13 cellular contexts compared by ENCODE assay signal in the genomic region with DNA sequence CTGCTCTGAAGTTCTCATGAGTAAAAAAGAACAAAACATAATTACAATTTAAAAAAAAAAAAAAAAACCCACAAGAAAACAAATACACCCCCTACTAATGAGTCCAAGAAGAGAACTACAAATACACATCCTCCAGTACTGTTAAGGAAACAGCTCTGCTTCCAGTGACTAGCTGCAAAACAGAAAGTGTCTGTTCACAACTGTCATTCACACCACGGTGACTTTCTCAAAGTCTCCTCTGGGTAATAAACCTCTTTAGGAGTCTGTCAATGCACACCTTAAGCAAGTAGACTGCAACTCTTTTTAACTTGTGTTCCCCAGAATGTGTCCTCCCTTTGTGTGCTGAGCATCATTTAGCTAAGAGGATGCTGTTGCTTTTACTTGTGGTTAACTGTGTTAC. TPM values are rescaled to one million over a fixed set of nuclear protein-coding genes. Genes with fewer than 3 reads are reported as not detected.
DNase-seq lines count a peak whose midpoint lies in the region; ATAC-seq, FAIRE-seq and TF ChIP-seq lines count a peak whose summit lies in the region.
"Had no signal": no experiment of that assay in that cellular context is flagged by ENCODE, and none has a peak within 500 bp of the region (broad histone marks: within the 10 kb centered on the region; RNA-seq: fewer than 3 reads in every experiment).

No MANE protein-coding gene starts in this region.

- in situ Hi-C loops in GM12878 (cut with MboI), result no loop called here

- TF ChIP-seq CTCF in CD4-positive, alpha-beta T cell (IDR thresholded peaks at IDR 0.05), result no peak
- TF ChIP-seq CTCF in GM12878 (IDR thresholded peaks at IDR 0.05 in 2 of 3, conservative IDR thresholded peaks at IDR 0.05 in 1 of 3; ENCODE audit: control insufficient read depth in 2 of 3, extremely low read depth in 1 of 3, insufficient read depth in 1 of 3, low read depth in 3 of 3, low read length in 3 of 3) (no peak), lower lobe of right lung (IDR thresholded peaks at IDR 0.05) (no peak)

- intact Hi-C loops in CD4-positive, alpha-beta T cell (cut with DNase I, micrococcal nuclease), result loop anchor here in 1 of 2 experiments (5.0 kb wide), 1 partner anchor 34 kb away; no protein-coding TSS in a partner anchor
- intact Hi-C loops in GM12878 (cut with micrococcal nuclease; ENCODE audit: unreplicated experiment), result loop anchor here (10.0 kb wide), 1 partner anchor 221 kb away; no protein-coding TSS in a partner anchor
- intact Hi-C loops in lower lobe of right lung (cut with DNase I), result no loop called here

- no peak overlapping the region for H3K4me3 ChIP-seq in GM12878
- no peak overlapping the region for H3K4me3 ChIP-seq in lower lobe of right lung
- H3K4me3 ChIP-seq: coronary artery, Peyer's patch had no signal

- H3K4me1 Mint-ChIP-seq in CD4-positive, alpha-beta T cell (ENCODE audit: low read depth), result peaks cover 82% of the 10 kb centered on the region

- no peak for FAIRE-seq in GM12878 (lab: Jason Lieb, UNC)

- H3K9me3 ChIP-seq in CD4-positive, alpha-beta T cell (ENCODE audit: control insufficient read depth, low read length), result no peaks in the 10 kb centered on the region
- H3K9me3 ChIP-seq in GM12878 (replicated peaks; ENCODE audit: control insufficient read depth, insufficient read depth, low read length), result no peaks in the 10 kb centered on the region
- H3K9me3 ChIP-seq in lower lobe of right lung, result no peaks in the 10 kb centered on the region
- H3K9me3 ChIP-seq: Peyer's patch had no signal

- no TSS peak for BruUV-seq in GM12878 (replicated peaks; lab: Mats Ljungman, UMichigan)

- no peak for TF ChIP-seq EP300 in GM12878 (IDR thresholded peaks at IDR 0.05; ENCODE audit: borderline replicate concordance in 1 of 2, control insufficient read depth in 1 of 2, low read depth in 2 of 2, low read length in 2 of 2)

- no peaks in the 10 kb centered on the region for H3K9me3 Mint-ChIP-seq in CD4-positive, alpha-beta T cell

- no peaks in the 10 kb centered on the region for H3K27me3 ChIP-seq in CD4-positive, alpha-beta T cell (ENCODE audit: control insufficient read depth, insufficient read depth, low read length)
- no peaks in the 10 kb centered on the region for H3K27me3 ChIP-seq in GM12878 (replicated peaks in 1 of 2; ENCODE audit: control insufficient read depth in 2 of 2, insufficient read depth in 2 of 2, low read length in 1 of 2)
- H3K27me3 ChIP-seq in lower lobe of right lung (ENCODE audit: low read depth), result no peaks in the 10 kb centered on the region
- H3K27me3 ChIP-seq: Peyer's patch had no signal

- peaks cover 73% of the 10 kb centered on the region for H3K36me3 Mint-ChIP-seq in CD4-positive, alpha-beta T cell (ENCODE audit: low read depth)

- CTCF ChIA-PET in CD4-positive, alpha-beta T cell (lab: Charles Lee), result interaction anchor here (1.0 to 1.3 kb wide), 2 partner anchors 45 to 61 kb away, joined by 3 to 4 read pairs; partner anchors contain the start of gene DCP2
- CTCF ChIA-PET in GM12878 (lab: Yijun Ruan, JAX), result interaction anchor here (0.8 to 3.8 kb wide), 8 partner anchors 8 to 112 kb away, joined by 3 to 14 read pairs (median 6); no protein-coding TSS in a partner anchor

- peak overlapping the region; percentile 20 for H3K4me3 Mint-ChIP-seq in CD4-positive, alpha-beta T cell

- H4K20me1 ChIP-seq in GM12878 (ENCODE audit: control insufficient read depth, insufficient read depth), result no peaks in the 10 kb centered on the region; the same call in 1 of the 2 replicates

- H3K4me2 ChIP-seq in GM12878 (ENCODE audit: control insufficient read depth, insufficient read depth), result peak overlapping the region; percentile 10

- TF ChIP-seq RAD21 in GM12878 (IDR thresholded peaks at IDR 0.05; ENCODE audit: insufficient read depth, low read depth, low read length), result no peak

- peaks cover 0 to 11% of the 10 kb centered on the region in 2 experiments; a peak in 2 of 4 replicates for H3K36me3 ChIP-seq in GM12878 (ENCODE audit: control insufficient read depth in 2 of 2, insufficient read depth in 2 of 2, low read length in 1 of 2)
- peaks cover 68% of the 10 kb centered on the region for H3K36me3 ChIP-seq in lower lobe of right lung

- no peak overlapping the region for H3K27ac Mint-ChIP-seq in CD4-positive, alpha-beta T cell

- H3K4me1 ChIP-seq in GM12878 (ENCODE audit: control insufficient read depth, insufficient read depth, low read length) (peaks cover 16% of the 10 kb centered on the region), lower lobe of right lung (peaks cover 60% of the 10 kb centered on the region)

- SMC1A ChIA-PET in GM12878 (lab: Charles Lee; ENCODE audit: uncharacterized antibody, unreplicated experiment), result interaction anchor here (1.0 to 2.2 kb wide), 13 partner anchors 8 to 80 kb away, joined by 3 to 7 read pairs (median 4); partner anchors contain the start of gene SRP19

- RAD21 ChIA-PET in GM12878 (lab: Charles Lee; ENCODE audit: unreplicated experiment), result interaction anchor here (0.7 to 2.2 kb wide), 11 partner anchors 9 to 67 kb away, joined by 3 to 5 read pairs (median 3); partner anchors contain the start of gene DCP2

- H3K27ac ChIP-seq in CD4-positive, alpha-beta T cell (ENCODE audit: low read depth, low read length), result no peak overlapping the region
- H3K27ac ChIP-seq in GM12878 (ENCODE audit: control insufficient read depth, insufficient read depth) (no peak overlapping the region), lower lobe of right lung (no peak overlapping the region)
- H3K27ac ChIP-seq: coronary artery, Peyer's patch had no signal

- no peak for DNase-seq in CD4-positive, alpha-beta T cell
- no peak for DNase-seq in GM12878 (ENCODE audit: low read depth, low spot score)
- no peak for DNase-seq in COLO829 (ENCODE audit: low spot score)
- DNase-seq in COR-L47 (lab: John Stamatoyannopoulos, UW), result no peak
- no peak for DNase-seq in ureter (ENCODE audit: low spot score)
- DNase-seq in lower lobe of right lung, result no peak
- DNase-seq: DMS 273 treated with DMSO at 0.1 percent for 48 hours; NCI-H2081; Peyer's patch; stimulated activated CD4-positive, alpha-beta T cell treated with anti-CD3 and anti-CD28 coated beads, Interleukin-4, amount 100 ng/mL, for 4 hours had no signal

- TF ChIP-seq POLR2A in GM12878 (IDR thresholded peaks at IDR 0.05; ENCODE audit: low read depth, low read length), result no peak

- POLR2A ChIA-PET in CD4-positive, alpha-beta T cell (lab: Charles Lee), result interaction anchor here (0.8 to 1.5 kb wide), 4 partner anchors 31 to 67 kb away, joined by 3 to 7 read pairs (median 6); partner anchors contain the start of genes DCP2 and SRP19
- POLR2A ChIA-PET in GM12878 (lab: Charles Lee), result interaction anchor here (0.6 to 1.5 kb wide), 4 partner anchors 9 to 86 kb away, joined by 3 to 5 read pairs (median 4); no protein-coding TSS in a partner anchor

- no peak overlapping the region for H3K9ac ChIP-seq in GM12878 (ENCODE audit: control insufficient read depth, insufficient read depth, low read length)

- H3K79me2 ChIP-seq in GM12878 (ENCODE audit: control insufficient read depth, insufficient read depth, low read length), result peaks cover 34% of the 10 kb centered on the region

- ATAC-seq in CD4-positive, alpha-beta T cell (ENCODE audit: poor library complexity), result peak; percentile 38
- ATAC-seq in GM18858 (IDR thresholded peaks at IDR 0.05; ENCODE audit: unreplicated experiment) (peak; percentile 52), HG02870 (IDR thresholded peaks at IDR 0.05; ENCODE audit: unreplicated experiment) (peak; percentile 67), GM12878 (peak; percentile 69), lower lobe of right lung (no peak)

- no peaks in the 10 kb centered on the region for H3K27me3 Mint-ChIP-seq in CD4-positive, alpha-beta T cell

- 0% methylated on average over 1 of the region's 1 CpG for WGBS in GM12878 (ENCODE audit: insufficient coverage, insufficient replicate concordance, low lambda C conversion rate, missing lambda C conversion rate)

- no peak overlapping the region for H2AFZ ChIP-seq in GM12878 (ENCODE audit: control insufficient read depth, low read depth, low read length)

RNA-seq across cellular contexts. Expression of gene REEP5, which starts 6.2 kb away (rescaled TPM):
- 10 to 100 TPM; 25.3 to 26.6 TPM for total RNA-seq in CD4-positive, alpha-beta T cell
- total RNA-seq in GM12878 (2013; cell fraction: nucleolus; rRNA removed), result 20.2 and 25.9 TPM in 2 replicates
- total RNA-seq in GM12878 (2014; rRNA removed) (54.8 and 61.3 TPM in 2 replicates), GM12878 (2014; rRNA removed; fragmentation: Illumina TruSeq; extraction: Trizol) (28.6 and 30.5 TPM in 2 replicates), GM12878 (2021) (56.2 and 61.2 TPM in 2 replicates), ureter (110 TPM), lower lobe of right lung (96.4 TPM)
- 14.3 TPM for polyA plus RNA-seq in GM12878 (2011; ENCODE audit: low read depth)
- polyA plus RNA-seq in GM12878 (2011; rRNA removed) (104 and 131 TPM in 2 replicates), GM12878 (2014; fragmentation: Illumina TruSeq; extraction: Trizol) (46.9 and 50.1 TPM in 2 replicates), GM12878 (2014; fragmentation: Nextera tagmentation; extraction: Ambion mirVana) (100 to 1,000 TPM; 196 to 211 TPM), GM12878 (2014; rRNA removed) (95.3 and 96.8 TPM in 2 replicates), GM12878 (2016; fragmentation: Nextera tagmentation; extraction: Ambion mirVana) (100 to 1,000 TPM; 188 to 204 TPM)
- 79.5 and 146 TPM in 2 replicates for polyA plus RNA-seq in GM12878 (2011; cell fraction: cytosol; rRNA removed)
- 55.7 and 70.0 TPM in 2 replicates for polyA plus RNA-seq in GM12878 (2011; cell fraction: nucleus; rRNA removed)
- polyA plus RNA-seq in GM12878 (2012), result 39.0 and 40.3 TPM in 2 replicates
- polyA minus RNA-seq in GM12878 (2011; rRNA and poly(A)+ RNA removed), result 114 and 115 TPM in 2 replicates
- polyA minus RNA-seq in GM12878 (2011; cell fraction: cytosol; rRNA and poly(A)+ RNA removed), result 38.6 and 40.8 TPM in 2 replicates
- polyA minus RNA-seq in GM12878 (2011; cell fraction: nucleus; rRNA and poly(A)+ RNA removed), result 29.9 and 53.7 TPM in 2 replicates

RNA-seq across cellular contexts. Expression of gene SRP19, which starts 54.7 kb away (rescaled TPM):
- 10 to 100 TPM; 40.2 to 40.8 TPM for total RNA-seq in CD4-positive, alpha-beta T cell
- total RNA-seq in GM12878 (2013; cell fraction: nucleolus; rRNA removed), result 33.3 and 45.4 TPM in 2 replicates
- total RNA-seq in GM12878 (2014; rRNA removed) (48.6 and 61.4 TPM in 2 replicates), GM12878 (2014; rRNA removed; fragmentation: Illumina TruSeq; extraction: Trizol) (137 and 155 TPM in 2 replicates), GM12878 (2021) (43.4 TPM in 2 replicates), ureter (33.7 TPM), lower lobe of right lung (29.5 TPM)
- 27.5 TPM for polyA plus RNA-seq in GM12878 (2011; ENCODE audit: low read depth)
- polyA plus RNA-seq in GM12878 (2011; rRNA removed) (72.9 and 104 TPM in 2 replicates), GM12878 (2014; fragmentation: Illumina TruSeq; extraction: Trizol) (157 and 200 TPM in 2 replicates), GM12878 (2014; fragmentation: Nextera tagmentation; extraction: Ambion mirVana) (100 to 1,000 TPM; 301 to 379 TPM), GM12878 (2014; rRNA removed) (68.0 and 76.2 TPM in 2 replicates), GM12878 (2016; fragmentation: Nextera tagmentation; extraction: Ambion mirVana) (100 to 1,000 TPM; 203 to 215 TPM)
- 16.4 and 19.4 TPM in 2 replicates for polyA plus RNA-seq in GM12878 (2011; cell fraction: cytosol; rRNA removed)
- polyA plus RNA-seq in GM12878 (2011; cell fraction: nucleus; rRNA removed), result 22.6 and 29.7 TPM in 2 replicates
- polyA plus RNA-seq in GM12878 (2012), result 50.7 and 87.7 TPM in 2 replicates
- 6.5 and 13.8 TPM in 2 replicates for polyA minus RNA-seq in GM12878 (2011; rRNA and poly(A)+ RNA removed)
- polyA minus RNA-seq in GM12878 (2011; cell fraction: cytosol; rRNA and poly(A)+ RNA removed), result 4.0 and 12.9 TPM in 2 replicates
- polyA minus RNA-seq in GM12878 (2011; cell fraction: nucleus; rRNA and poly(A)+ RNA removed), result 6.9 and 14.8 TPM in 2 replicates

Comparison
In these comparisons a context has a peak if more than half of its experiments do, and no peak if none do; other contexts are left out.
1. ATAC-seq: peak in CD4-positive, alpha-beta T cell (single experiment), GM18858 (single experiment), HG02870 (single experiment) and GM12878 (single experiment); none in lower lobe of right lung (0 of 2).